14 cellular contexts compared by ENCODE assay signal in genomic region chr20:8133816-8134451, GRCh38. TPM values are rescaled to one million over a fixed set of nuclear protein-coding genes. Genes with fewer than 3 reads are reported as not detected.
DNase-seq lines count a peak whose midpoint lies in the region; ATAC-seq and TF ChIP-seq lines count a peak whose summit lies in the region.
"Had no signal": no experiment of that assay in that cellular context is flagged by ENCODE, and none has a peak within 500 bp of the region (broad histone marks: within the 10 kb centered on the region; RNA-seq: fewer than 3 reads in every experiment).

No MANE protein-coding gene starts in this region.

- TF ChIP-seq EP300 in tibial nerve (IDR thresholded peaks at IDR 0.05), result no peak

- H3K79me2 ChIP-seq in GM23248 (ENCODE audit: insufficient read depth), result no peaks in the 10 kb centered on the region

- no peaks in the 10 kb centered on the region for H3K9me3 Mint-ChIP-seq in neural crest cell

- H3K9ac ChIP-seq in GM23248 (no peak overlapping the region), endocrine pancreas (ENCODE audit: control insufficient read depth, insufficient read depth, low read length) (no peak overlapping the region)

- H3K9me2 ChIP-seq in GM23248 (ENCODE audit: insufficient read depth), result no peaks in the 10 kb centered on the region

- TF ChIP-seq CTCF in AG10803 (conservative IDR thresholded peaks at IDR 0.05; ENCODE audit: low read length) (no peak), neural crest cell (conservative IDR thresholded peaks at IDR 0.05) (no peak), tibial nerve (IDR thresholded peaks at IDR 0.05) (no peak)

- no peaks in the 10 kb centered on the region for H4K20me1 ChIP-seq in GM23248 (ENCODE audit: insufficient read depth)

- H3K27me3 ChIP-seq in GM23248 (replicated peaks; ENCODE audit: insufficient read depth), result peaks cover 4% of the 10 kb centered on the region; the same call in 1 of the 2 replicates
- no peaks in the 10 kb centered on the region for H3K27me3 ChIP-seq in endocrine pancreas (ENCODE audit: control insufficient read depth, insufficient read depth, low read length)
- H3K27me3 ChIP-seq in tibial nerve, result no peaks in the 10 kb centered on the region
- H3K27me3 ChIP-seq: body of pancreas had no signal

- WGBS in GM23248 (ENCODE audit: low coverage in 1 of 2, low lambda C conversion rate in 2 of 2, missing lambda C conversion rate in 2 of 2), 2 experiments, result 91% methylated on average over 9 of the region's 9 CpGs
- 64 to 66% methylated on average over 9 of the region's 9 CpGs for WGBS in tibial nerve, 2 donors

- peak overlapping the region; percentile 92 for H3K4me2 ChIP-seq in GM23248 (ENCODE audit: unreplicated experiment)

- H3K9me3 ChIP-seq in GM23248 (ENCODE audit: low read depth) (no peaks in the 10 kb centered on the region), endocrine pancreas (ENCODE audit: control insufficient read depth, low read length) (no peaks in the 10 kb centered on the region), tibial nerve (no peaks in the 10 kb centered on the region)
- H3K9me3 ChIP-seq: body of pancreas, thoracic aorta had no signal

- in situ Hi-C loops in GM23248 (cut with MboI), result loop anchor here (10.0 kb wide), 2 partner anchors 251 to 581 kb away; no protein-coding TSS in a partner anchor

- no peak for DNase-seq in AG10803 (ENCODE audit: low read depth)
- DNase-seq in GM23248, result no peak
- DNase-seq in neural crest cell (ENCODE audit: low read depth, low spot score), result no peak
- no peak for DNase-seq in tibial nerve (ENCODE audit: low spot score in 2 of 2)
- no peak for DNase-seq in activated effector memory CD4-positive, alpha-beta T cell treated with Interleukin-2 at 50 U/mL for 16 hours
- no peak for DNase-seq in DMS79 (lab: John Stamatoyannopoulos, UW)
- DNase-seq: DMS79 treated with DMSO at 0.1 percent for 48 hours, NCI-H226 had no signal

- no peaks in the 10 kb centered on the region for H3K36me3 Mint-ChIP-seq in neural crest cell (ENCODE audit: low read depth)

- TF ChIP-seq POLR2A in tibial nerve (IDR thresholded peaks at IDR 0.05), result no peak

- H3K4me1 ChIP-seq in GM23248 (ENCODE audit: insufficient read depth) (no peaks in the 10 kb centered on the region), endocrine pancreas (ENCODE audit: control insufficient read depth, insufficient read depth, low read length) (peaks cover 10% of the 10 kb centered on the region), tibial nerve (peaks cover 0 to 34% (median 4%) of the 10 kb centered on the region in 4 donors)

- ATAC-seq in HG02885 (IDR thresholded peaks at IDR 0.05; ENCODE audit: poor library complexity, unreplicated experiment), result no peak
- ATAC-seq: body of pancreas, K562 had no signal

- H3K4me1 Mint-ChIP-seq in neural crest cell, result peaks cover 9% of the 10 kb centered on the region

- peak overlapping the region; percentile 66; the same call in 1 of the 2 replicates for H3K4me3 ChIP-seq in AG10803 (ENCODE audit: low read length)
- no peak overlapping the region for H3K4me3 ChIP-seq in GM23248
- peak overlapping the region; percentile 78 for H3K4me3 ChIP-seq in endocrine pancreas (ENCODE audit: control insufficient read depth, insufficient read depth, low read length)
- peak overlapping the region in 1 of 4 donors; percentile 75 for H3K4me3 ChIP-seq in tibial nerve
- H3K4me3 ChIP-seq: K562, SK-N-MC had no signal

- peak overlapping the region; percentile 83 for H3K4me3 Mint-ChIP-seq in neural crest cell

- peaks cover 7% of the 10 kb centered on the region; the same call in 1 of the 2 replicates for H3F3A ChIP-seq in GM23248 (ENCODE audit: insufficient read depth)

- H3K27ac Mint-ChIP-seq in neural crest cell (ENCODE audit: unreplicated experiment), result no peak overlapping the region

- peaks cover 56% of the 10 kb centered on the region for H3K27me3 Mint-ChIP-seq in neural crest cell (ENCODE audit: low read depth)

- H3K36me3 ChIP-seq in GM23248 (ENCODE audit: low read depth), result no peaks in the 10 kb centered on the region
- H3K36me3 ChIP-seq in endocrine pancreas (ENCODE audit: control insufficient read depth, insufficient read depth, low read length), result no peaks in the 10 kb centered on the region
- H3K36me3 ChIP-seq in tibial nerve, result no peaks in the 10 kb centered on the region
- H3K36me3 ChIP-seq: thoracic aorta had no signal

- H3K27ac ChIP-seq in GM23248 (no peak overlapping the region), tibial nerve (peak overlapping the region in 2 of 4 donors; percentile 63 to 92)
- H3K27ac ChIP-seq: SK-N-MC, thoracic aorta had no signal

- H2AFZ ChIP-seq in GM23248, result no peak overlapping the region

RNA-seq across cellular contexts. Expression of gene PLCB1, which starts 1.9 kb away (rescaled TPM):
- 12.8 and 14.4 TPM in 2 replicates for total RNA-seq in GM23248 (2014; rRNA removed; shearing (Covaris generic))
- 3.7 and 5.5 TPM in 2 replicates for polyA plus RNA-seq in GM23248 (2016; fragmentation: Nextera tagmentation; extraction: Ambion mirVana)
- total RNA-seq in neural crest cell (10.7 and 13.7 TPM in 2 replicates), tibial nerve (10 to 100 TPM; 34.7 to 52.8 (median 39.2) TPM)
